In the genomic region with DNA sequence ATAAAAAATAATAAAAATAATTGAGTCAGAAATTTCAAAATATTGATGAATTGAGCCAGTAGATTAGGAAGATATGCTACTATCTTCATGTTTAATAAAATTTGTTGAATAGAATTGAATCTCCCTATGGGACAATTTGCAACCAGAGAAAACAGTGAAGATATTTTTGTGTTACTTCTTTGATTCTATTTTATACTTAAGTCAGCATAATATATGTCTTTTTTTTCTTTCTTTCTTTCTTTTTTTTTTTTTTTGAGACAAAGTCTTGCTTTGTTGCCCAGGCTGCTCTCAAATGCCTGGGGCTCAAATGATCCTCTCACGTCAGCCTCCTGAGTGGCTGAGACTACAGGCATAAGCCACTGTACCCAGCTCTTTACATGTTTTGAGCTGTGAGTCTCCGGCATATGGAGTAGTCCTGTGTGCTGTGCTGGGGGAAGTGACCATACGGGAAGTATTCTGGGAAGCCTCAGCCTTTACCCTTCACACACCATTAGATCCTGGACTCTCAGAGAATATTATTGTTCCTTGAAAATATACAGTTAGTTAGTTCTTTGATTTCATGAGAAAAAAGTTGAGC, we compare ENCODE assay signal across 1 cellular context.
TF ChIP-seq lines count a peak whose summit lies in the region.

No MANE protein-coding gene starts in this region.

TF ChIP-seq in HepG2, 621 proteins besides CTCF, POLR2A, EP300 and RAD21:
- TF ChIP-seq MAFK (conservative IDR thresholded peaks at IDR 0.05 in 1 of 2, IDR thresholded peaks at IDR 0.05 in 1 of 2; ENCODE audit: low read length in 2 of 2) (peak; percentile 15 to 70; a peak in 2 of 4 replicates), TEAD3 (CRISPR knock-in tag; optimal IDR thresholded peaks at IDR 0.05; ENCODE audit: borderline replicate concordance) (no peak), ZNF501 (CRISPR knock-in tag; IDR thresholded peaks at IDR 0.05) (no peak), MAFF (IDR thresholded peaks at IDR 0.05; ENCODE audit: low read depth, low read length) (0 out of 2 replicates have a peak, but pooled peaks have one; percentile 1)
TF ChIP-seq in HepG2: peak in this region for 2.
